Comparison of ENCODE assay signal across 1 cellular context in the genomic region with DNA sequence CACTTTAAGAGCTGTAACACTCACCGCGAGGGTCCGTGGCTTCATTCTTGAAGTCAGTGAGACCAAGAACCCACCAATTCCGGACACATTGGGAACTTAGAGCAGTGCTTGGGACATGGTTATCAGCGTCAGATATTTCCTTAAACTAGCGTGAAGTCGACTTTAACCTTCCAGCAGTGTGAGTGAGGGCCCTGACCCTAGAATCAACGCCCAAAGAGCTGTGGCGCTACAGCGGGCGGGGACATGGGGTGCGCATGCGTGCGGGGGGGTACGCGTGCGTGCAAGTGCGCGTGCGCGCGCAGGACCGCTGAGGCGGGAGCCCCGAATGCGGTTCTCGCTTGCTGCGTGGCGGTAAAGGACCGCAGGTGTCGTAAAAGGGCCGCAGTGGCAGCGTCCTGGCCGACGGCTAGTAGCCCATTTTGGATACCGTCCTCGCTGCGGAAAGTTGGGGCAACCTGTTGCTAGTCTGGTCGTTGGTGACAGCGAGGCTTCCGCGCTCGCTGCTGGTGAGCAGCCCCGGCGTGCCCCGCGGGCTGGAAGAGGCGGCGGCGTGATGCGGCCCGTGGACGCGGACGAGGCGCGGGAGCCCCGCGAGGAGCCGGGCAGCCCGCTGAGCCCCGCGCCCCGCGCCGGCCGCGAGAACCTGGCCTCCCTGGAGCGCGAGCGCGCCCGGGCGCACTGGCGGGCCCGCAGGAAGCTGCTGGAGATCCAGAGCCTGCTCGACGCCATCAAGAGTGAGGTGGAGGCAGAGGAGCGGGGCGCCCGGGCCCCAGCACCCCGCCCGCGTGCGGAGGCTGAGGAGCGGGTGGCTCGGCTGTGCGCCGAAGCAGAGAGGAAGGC.
TF ChIP-seq lines count a peak whose summit lies in the region.

No MANE protein-coding gene starts in this region.

TF ChIP-seq in K562, 482 proteins besides CTCF, POLR2A, EP300 and RAD21 (continued from another document):
- TF ChIP-seq, protein P1, sequence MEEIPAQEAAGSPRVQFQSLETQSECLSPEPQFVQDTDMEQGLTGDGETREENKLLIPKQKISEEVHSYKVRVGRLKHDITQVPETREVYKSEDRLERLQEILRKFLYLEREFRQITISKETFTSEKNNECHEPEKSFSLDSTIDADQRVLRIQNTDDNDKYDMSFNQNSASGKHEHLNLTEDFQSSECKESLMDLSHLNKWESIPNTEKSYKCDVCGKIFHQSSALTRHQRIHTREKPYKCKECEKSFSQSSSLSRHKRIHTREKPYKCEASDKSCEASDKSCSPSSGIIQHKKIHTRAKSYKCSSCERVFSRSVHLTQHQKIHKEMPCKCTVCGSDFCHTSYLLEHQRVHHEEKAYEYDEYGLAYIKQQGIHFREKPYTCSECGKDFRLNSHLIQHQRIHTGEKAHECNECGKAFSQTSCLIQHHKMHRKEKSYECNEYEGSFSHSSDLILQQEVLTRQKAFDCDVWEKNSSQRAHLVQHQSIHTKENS (CRISPR knock-in tag; IDR thresholded peaks at IDR 0.05), result no peak
- TF ChIP-seq ZNF696 (CRISPR knock-in tag; conservative IDR thresholded peaks at IDR 0.05) (no peak), BRCA1 (IDR thresholded peaks at IDR 0.05) (no peak), BRCA1 (CRISPR knock-in tag; IDR thresholded peaks at IDR 0.05) (no peak), GABPB2 (CRISPR knock-in tag; conservative IDR thresholded peaks at IDR 0.05) (no peak), TAF9B (IDR thresholded peaks at IDR 0.05; ENCODE audit: partially characterized antibody) (peak; percentile 81), BMI1 (IDR thresholded peaks at IDR 0.05; ENCODE audit: low read length) (no peak), NEUROD1 (IDR thresholded peaks at IDR 0.05; ENCODE audit: borderline replicate concordance, low read depth, low read length, partially characterized antibody) (no peak), SMAD1 (IDR thresholded peaks at IDR 0.05; ENCODE audit: low read depth, low read length, partially characterized antibody) (peak; percentile 51), KDM2B (CRISPR knock-in tag; IDR thresholded peaks at IDR 0.05) (peak; percentile 89; the same call in 1 of the 2 replicates), ZSCAN32 (CRISPR knock-in tag; IDR thresholded peaks at IDR 0.05) (no peak), SPI1 (IDR thresholded peaks at IDR 0.05; ENCODE audit: borderline replicate concordance, low read depth, low read length) (no peak), HMGN3 (IDR thresholded peaks at IDR 0.05; ENCODE audit: borderline replicate concordance, extremely low read depth, insufficient read length, low read depth, low read length) (peak; percentile 55), NR2C1 (IDR thresholded peaks at IDR 0.05) (peak; percentile 53; the same call in 1 of the 2 replicates), NR2C1 (tag; IDR thresholded peaks at IDR 0.05) (no peak), NFRKB (IDR thresholded peaks at IDR 0.05; ENCODE audit: low read depth) (peak; percentile 84), KLF6 (CRISPR knock-in tag; IDR thresholded peaks at IDR 0.05; ENCODE audit: borderline replicate concordance) (no peak), ARID1B (IDR thresholded peaks at IDR 0.05) (peak; percentile 64; the same call in 1 of the 2 replicates), PML (IDR thresholded peaks at IDR 0.05; ENCODE audit: low read length) (peak; percentile 90), FOXP1 (CRISPR knock-in tag; IDR thresholded peaks at IDR 0.05) (peak; percentile 10; the same call in 1 of the 2 replicates), ZC3H11A (IDR thresholded peaks at IDR 0.05; ENCODE audit: low read depth, low read length) (no peak)
- TF ChIP-seq, protein P2, sequence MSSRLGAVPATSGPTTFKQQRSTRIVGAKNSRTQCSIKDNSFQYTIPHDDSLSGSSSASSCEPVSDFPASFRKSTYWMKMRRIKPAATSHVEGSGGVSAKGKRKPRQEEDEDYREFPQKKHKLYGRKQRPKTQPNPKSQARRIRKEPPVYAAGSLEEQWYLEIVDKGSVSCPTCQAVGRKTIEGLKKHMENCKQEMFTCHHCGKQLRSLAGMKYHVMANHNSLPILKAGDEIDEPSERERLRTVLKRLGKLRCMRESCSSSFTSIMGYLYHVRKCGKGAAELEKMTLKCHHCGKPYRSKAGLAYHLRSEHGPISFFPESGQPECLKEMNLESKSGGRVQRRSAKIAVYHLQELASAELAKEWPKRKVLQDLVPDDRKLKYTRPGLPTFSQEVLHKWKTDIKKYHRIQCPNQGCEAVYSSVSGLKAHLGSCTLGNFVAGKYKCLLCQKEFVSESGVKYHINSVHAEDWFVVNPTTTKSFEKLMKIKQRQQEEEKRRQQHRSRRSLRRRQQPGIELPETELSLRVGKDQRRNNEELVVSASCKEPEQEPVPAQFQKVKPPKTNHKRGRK (tag; IDR thresholded peaks at IDR 0.05), result no peak
- TF ChIP-seq, protein P3, sequence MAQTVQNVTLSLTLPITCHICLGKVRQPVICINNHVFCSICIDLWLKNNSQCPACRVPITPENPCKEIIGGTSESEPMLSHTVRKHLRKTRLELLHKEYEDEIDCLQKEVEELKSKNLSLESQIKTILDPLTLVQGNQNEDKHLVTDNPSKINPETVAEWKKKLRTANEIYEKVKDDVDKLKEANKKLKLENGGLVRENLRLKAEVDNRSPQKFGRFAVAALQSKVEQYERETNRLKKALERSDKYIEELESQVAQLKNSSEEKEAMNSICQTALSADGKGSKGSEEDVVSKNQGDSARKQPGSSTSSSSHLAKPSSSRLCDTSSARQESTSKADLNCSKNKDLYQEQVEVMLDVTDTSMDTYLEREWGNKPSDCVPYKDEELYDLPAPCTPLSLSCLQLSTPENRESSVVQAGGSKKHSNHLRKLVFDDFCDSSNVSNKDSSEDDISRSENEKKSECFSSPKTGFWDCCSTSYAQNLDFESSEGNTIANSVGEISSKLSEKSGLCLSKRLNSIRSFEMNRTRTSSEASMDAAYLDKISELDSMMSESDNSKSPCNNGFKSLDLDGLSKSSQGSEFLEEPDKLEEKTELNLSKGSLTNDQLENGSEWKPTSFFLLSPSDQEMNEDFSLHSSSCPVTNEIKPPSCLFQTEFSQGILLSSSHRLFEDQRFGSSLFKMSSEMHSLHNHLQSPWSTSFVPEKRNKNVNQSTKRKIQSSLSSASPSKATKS (CRISPR knock-in tag; IDR thresholded peaks at IDR 0.05), result no peak
- TF ChIP-seq, protein P4, sequence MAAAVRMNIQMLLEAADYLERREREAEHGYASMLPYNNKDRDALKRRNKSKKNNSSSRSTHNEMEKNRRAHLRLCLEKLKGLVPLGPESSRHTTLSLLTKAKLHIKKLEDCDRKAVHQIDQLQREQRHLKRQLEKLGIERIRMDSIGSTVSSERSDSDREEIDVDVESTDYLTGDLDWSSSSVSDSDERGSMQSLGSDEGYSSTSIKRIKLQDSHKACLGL (CRISPR knock-in tag; IDR thresholded peaks at IDR 0.05; ENCODE audit: borderline replicate concordance, poor library complexity, severe bottlenecking), result peak; percentile 4
- TF ChIP-seq, protein P5, sequence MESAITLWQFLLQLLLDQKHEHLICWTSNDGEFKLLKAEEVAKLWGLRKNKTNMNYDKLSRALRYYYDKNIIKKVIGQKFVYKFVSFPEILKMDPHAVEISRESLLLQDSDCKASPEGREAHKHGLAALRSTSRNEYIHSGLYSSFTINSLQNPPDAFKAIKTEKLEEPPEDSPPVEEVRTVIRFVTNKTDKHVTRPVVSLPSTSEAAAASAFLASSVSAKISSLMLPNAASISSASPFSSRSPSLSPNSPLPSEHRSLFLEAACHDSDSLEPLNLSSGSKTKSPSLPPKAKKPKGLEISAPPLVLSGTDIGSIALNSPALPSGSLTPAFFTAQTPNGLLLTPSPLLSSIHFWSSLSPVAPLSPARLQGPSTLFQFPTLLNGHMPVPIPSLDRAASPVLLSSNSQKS (CRISPR knock-in tag; IDR thresholded peaks at IDR 0.05), result 0 out of 2 replicates have a peak, but pooled peaks have one; percentile 36
- TF ChIP-seq, protein P6, sequence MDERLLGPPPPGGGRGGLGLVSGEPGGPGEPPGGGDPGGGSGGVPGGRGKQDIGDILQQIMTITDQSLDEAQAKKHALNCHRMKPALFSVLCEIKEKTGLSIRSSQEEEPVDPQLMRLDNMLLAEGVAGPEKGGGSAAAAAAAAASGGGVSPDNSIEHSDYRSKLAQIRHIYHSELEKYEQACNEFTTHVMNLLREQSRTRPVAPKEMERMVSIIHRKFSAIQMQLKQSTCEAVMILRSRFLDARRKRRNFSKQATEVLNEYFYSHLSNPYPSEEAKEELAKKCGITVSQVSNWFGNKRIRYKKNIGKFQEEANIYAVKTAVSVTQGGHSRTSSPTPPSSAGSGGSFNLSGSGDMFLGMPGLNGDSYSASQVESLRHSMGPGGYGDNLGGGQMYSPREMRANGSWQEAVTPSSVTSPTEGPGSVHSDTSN (CRISPR knock-in tag; IDR thresholded peaks at IDR 0.05; ENCODE audit: low read depth), result no peak
- TF ChIP-seq, protein P6 (tag; conservative IDR thresholded peaks at IDR 0.05; ENCODE audit: low read depth), result no peak
